14 cellular contexts compared by ENCODE assay signal in genomic region chr17:29004081-29004692, GRCh38. TPM values are rescaled to one million over a fixed set of nuclear protein-coding genes. Genes with fewer than 3 reads are reported as not detected.
DNase-seq lines count a peak whose midpoint lies in the region; ATAC-seq and TF ChIP-seq lines count a peak whose summit lies in the region.
"Had no signal": no experiment of that assay in that cellular context is flagged by ENCODE, and none has a peak within 500 bp of the region (broad histone marks: within the 10 kb centered on the region; RNA-seq: fewer than 3 reads in every experiment).

No MANE protein-coding gene starts in this region.

- H3K4me1 ChIP-seq in left lung, result peaks cover 0 to 11% of the 10 kb centered on the region in 2 donors

- no peak overlapping the region for H3K27ac ChIP-seq in left lung
- H3K27ac ChIP-seq: ascending aorta, BLaER1 had no signal

- intact Hi-C loops in left lung (cut with DNase I), result no loop called here

- peaks cover 34 to 88% of the 10 kb centered on the region in 2 donors for H3K27me3 ChIP-seq in left lung

- no peak overlapping the region for H3K4me3 ChIP-seq in epithelial cell of esophagus (ENCODE audit: low read length)
- H3K4me3 ChIP-seq in left lung, result no peak overlapping the region
- H3K4me3 ChIP-seq: ascending aorta, BLaER1 had no signal

- ATAC-seq in left lung, result no peak
- ATAC-seq in HG03159 (IDR thresholded peaks at IDR 0.05; ENCODE audit: unreplicated experiment), result no peak
- no peak for ATAC-seq in GM18520 (IDR thresholded peaks at IDR 0.05; ENCODE audit: unreplicated experiment)
- ATAC-seq: activated T-cell treated with anti-CD3 and anti-CD28 coated beads, Interleukin-2, amount 50 U/mL, for 4 hours; stimulated activated effector memory CD8-positive, alpha-beta T cell treated with anti-CD3 and anti-CD28 coated beads, Interleukin-12 subunit alpha, Interleukin-12 subunit beta, amount 100 ng/mL, for 72 hours had no signal

- peak; percentile 33 for DNase-seq in Ammon's horn (ENCODE audit: low spot score)
- DNase-seq in RPMI7951 (ENCODE audit: low read depth), result peak; percentile 41
- DNase-seq in epithelial cell of esophagus (ENCODE audit: low read depth), result peak; percentile 45
- peak; percentile 53 for DNase-seq in myocyte (ENCODE audit: low read depth)
- no peak for DNase-seq in left lung
- DNase-seq in NCI-H2107 treated with DMSO at 0.1 percent for 48 hours (lab: John Stamatoyannopoulos, UW; ENCODE audit: unreplicated experiment), result no peak
- DNase-seq: activated CD4-positive, alpha-beta T cell treated with anti-CD3 and anti-CD28 coated beads for 1 hour; activated T-cell treated with anti-CD3 and anti-CD28 coated beads, Interleukin-2, amount 50 U/mL, for 4 hours; NCI-H1930 had no signal

- no peaks in the 10 kb centered on the region for H3K36me3 ChIP-seq in left lung
- H3K36me3 ChIP-seq: ascending aorta, BLaER1 had no signal

- TF ChIP-seq CTCF in epithelial cell of esophagus (IDR thresholded peaks at IDR 0.05; ENCODE audit: insufficient read depth, low read depth, low read length, missing control alignments) (no peak), left lung (IDR thresholded peaks at IDR 0.05) (no peak)

- no peaks in the 10 kb centered on the region for H3K9me3 ChIP-seq in left lung
- H3K9me3 ChIP-seq: ascending aorta, BLaER1 had no signal

RNA-seq across cellular contexts. Expression of gene SEZ6, which starts 1.6 kb away (rescaled TPM):
- total RNA-seq in RPMI7951 (2014; rRNA removed; shearing (Covaris generic)), result not detected in 2 replicates
- 0.16 and 0.57 TPM in 2 replicates for total RNA-seq in myocyte
- polyA plus RNA-seq in myocyte (2012), result 0.78 TPM
- total RNA-seq in left lung, result under 1 TPM in 1 of 2 donors, not detected in 1; 0.09 TPM
- total RNA-seq: activated T-cell treated with anti-CD3 and anti-CD28 coated beads, Interleukin-2, amount 50 U/mL, for 4 hours; ascending aorta had no signal

RNA-seq across cellular contexts. Expression of gene PIPOX, which starts 38.8 kb away (rescaled TPM):
- 10.0 and 11.7 TPM in 2 replicates for total RNA-seq in RPMI7951 (2014; rRNA removed; shearing (Covaris generic))
- total RNA-seq in myocyte (6.4 and 17.5 TPM in 2 replicates), left lung (1 to 10 TPM; 1.1 to 1.3 TPM)
- 26.1 TPM for polyA plus RNA-seq in myocyte (2012)
- total RNA-seq: ascending aorta had no signal

RNA-seq across cellular contexts. Expression of gene PHF12, which starts 52.9 kb away (rescaled TPM):
- total RNA-seq in RPMI7951 (2014; rRNA removed; shearing (Covaris generic)), result 9.2 and 18.0 TPM in 2 replicates
- total RNA-seq in myocyte (18.5 and 21.4 TPM in 2 replicates), left lung (10 to 100 TPM; 32.1 to 45.8 TPM)
- polyA plus RNA-seq in myocyte (2012), result 20.0 TPM

Comparison
In these comparisons a context has a peak if more than half of its experiments do, and no peak if none do; other contexts are left out.
1. DNase-seq: peak in Ammon's horn (single experiment), RPMI7951 (single experiment), epithelial cell of esophagus (single experiment) and myocyte (single experiment); none in left lung (0 of 2) and NCI-H2107 treated with DMSO at 0.1 percent for 48 hours (single experiment).